23 cellular contexts compared by ENCODE assay signal in genomic region chr11:113504071-113504470, GRCh38. TPM values are rescaled to one million over a fixed set of nuclear protein-coding genes. Genes with fewer than 3 reads are reported as not detected.
DNase-seq lines count a peak whose midpoint lies in the region; TF ChIP-seq lines count a peak whose summit lies in the region.
"Had no signal": no experiment of that assay in that cellular context is flagged by ENCODE, and none has a peak within 500 bp of the region (broad histone marks: within the 10 kb centered on the region; RNA-seq: fewer than 3 reads in every experiment).

No MANE protein-coding gene starts in this region.

- no peak for DNase-seq in SJCRH30
- peak; percentile 82 for DNase-seq in esophagus muscularis mucosa (ENCODE audit: extremely low spot score)
- DNase-seq in putamen (ENCODE audit: low spot score): peak; percentile 20
- peak; percentile 34 to 64 for DNase-seq in vagina (ENCODE audit: extremely low spot score in 2 of 2)
- no peak for DNase-seq in activated CD8-positive, alpha-beta memory T cell treated with anti-CD3 and anti-CD28 coated beads, Interleukin-2, amount 50 U/mL, for 48 hours
- no peak for DNase-seq in NCI-H748 (lab: John Stamatoyannopoulos, UW; ENCODE audit: unreplicated experiment)
- DNase-seq in activated CD4-positive, alpha-beta T cell treated with anti-CD3 and anti-CD28 coated beads, Interleukin-2, amount 50 U/mL, for 4 hours: no peak
- DNase-seq: 8988T; ACHN; AML-193; CD4-positive, alpha-beta T cell; CD8-positive, alpha-beta memory T cell; DMS 273 treated with DMSO at 0.1 percent for 48 hours; DMS79; EL; GDM1; GOT3; HFFc6 had no signal

- no peak overlapping the region for H3K4me3 ChIP-seq in SJCRH30
- H3K4me3 ChIP-seq in esophagus muscularis mucosa: no peak overlapping the region
- no peak overlapping the region for H3K4me3 ChIP-seq in vagina
- H3K4me3 ChIP-seq: A549; BLaER1 treated with 17β-estradiol and CSF1 and Interleukin-3, amounts not matched to agents 10 nM and 100 nM; GM12878; HAP-1 had no signal

- intact Hi-C loops in esophagus muscularis mucosa (cut with DNase I): no loop called here
- intact Hi-C loops in vagina (cut with DNase I): no loop called here

- H3K9me3 ChIP-seq in SJCRH30 (replicated peaks): no peaks in the 10 kb centered on the region
- no peaks in the 10 kb centered on the region for H3K9me3 ChIP-seq in esophagus muscularis mucosa
- H3K9me3 ChIP-seq in vagina: no peaks in the 10 kb centered on the region
- H3K9me3 ChIP-seq: A549; BE2C; BLaER1 treated with 17β-estradiol and CSF1 and Interleukin-3, amounts not matched to agents 10 nM and 100 nM; HAP-1 had no signal

- TF ChIP-seq CTCF in esophagus muscularis mucosa (IDR thresholded peaks at IDR 0.05): no peak
- TF ChIP-seq CTCF in vagina (IDR thresholded peaks at IDR 0.05): no peak

- no peak for TF ChIP-seq POLR2A in esophagus muscularis mucosa (IDR thresholded peaks at IDR 0.05; ENCODE audit: low read depth)
- no peak for TF ChIP-seq POLR2A in vagina (IDR thresholded peaks at IDR 0.05)

- H3K36me3 ChIP-seq in SJCRH30 (no peaks in the 10 kb centered on the region), esophagus muscularis mucosa (no peaks in the 10 kb centered on the region), vagina (no peaks in the 10 kb centered on the region)
- H3K36me3 ChIP-seq: BE2C; BLaER1 treated with 17β-estradiol and CSF1 and Interleukin-3, amounts not matched to agents 10 nM and 100 nM; HAP-1 had no signal

- 80% methylated on average over 3 of the region's 3 CpGs for WGBS in esophagus muscularis mucosa

- H3K4me1 ChIP-seq in SJCRH30 (peaks cover 31% of the 10 kb centered on the region), esophagus muscularis mucosa (no peaks in the 10 kb centered on the region), vagina (no peaks in the 10 kb centered on the region)
- H3K4me1 ChIP-seq: A549; BLaER1 treated with 17β-estradiol and CSF1 and Interleukin-3, amounts not matched to agents 10 nM and 100 nM; HAP-1 had no signal

- H3K27ac ChIP-seq in SJCRH30 (peak overlapping the region; percentile 98), esophagus muscularis mucosa (replicated peaks in 1 of 4) (no peak overlapping the region), vagina (no peak overlapping the region)
- H3K27ac ChIP-seq: A549; BLaER1 treated with 17β-estradiol and CSF1 and Interleukin-3, amounts not matched to agents 10 nM and 100 nM had no signal

- TF ChIP-seq EP300 in esophagus muscularis mucosa (IDR thresholded peaks at IDR 0.05): no peak

- H3K27me3 ChIP-seq in SJCRH30 (no peaks in the 10 kb centered on the region), esophagus muscularis mucosa (peaks cover 0 to 16% (median 0%) of the 10 kb centered on the region in 4 donors), vagina (no peaks in the 10 kb centered on the region)
- H3K27me3 ChIP-seq: BE2C; BLaER1 treated with 17β-estradiol and CSF1 and Interleukin-3, amounts not matched to agents 10 nM and 100 nM had no signal

RNA-seq across cellular contexts. Expression of gene DRD2, which starts 28.9 kb away (rescaled TPM):
- 1.4 and 2.5 TPM in 2 replicates for total RNA-seq in SJCRH30 (2014; rRNA removed; shearing (Covaris generic))
- total RNA-seq in esophagus muscularis mucosa (under 1 TPM in 2 of 4 donors, not detected in 2; 0.13 to 0.17 TPM), vagina (0.49 TPM)
- total RNA-seq: CD4-positive, alpha-beta T cell; CD8-positive, alpha-beta memory T cell; GM12878; HFFc6 had no signal

Comparison
In these comparisons a context has a peak if more than half of its experiments do, and no peak if none do; other contexts are left out.
1. DNase-seq: peak in esophagus muscularis mucosa (single experiment), putamen (single experiment) and vagina (2 of 2); none in SJCRH30 (0 of 2), activated CD8-positive, alpha-beta memory T cell treated with anti-CD3 and anti-CD28 coated beads, Interleukin-2, amount 50 U/mL, for 48 hours (single experiment), NCI-H748 (single experiment) and activated CD4-positive, alpha-beta T cell treated with anti-CD3 and anti-CD28 coated beads, Interleukin-2, amount 50 U/mL, for 4 hours (0 of 2).